Comparison of ENCODE assay signal across 18 cellular contexts in the genomic region with DNA sequence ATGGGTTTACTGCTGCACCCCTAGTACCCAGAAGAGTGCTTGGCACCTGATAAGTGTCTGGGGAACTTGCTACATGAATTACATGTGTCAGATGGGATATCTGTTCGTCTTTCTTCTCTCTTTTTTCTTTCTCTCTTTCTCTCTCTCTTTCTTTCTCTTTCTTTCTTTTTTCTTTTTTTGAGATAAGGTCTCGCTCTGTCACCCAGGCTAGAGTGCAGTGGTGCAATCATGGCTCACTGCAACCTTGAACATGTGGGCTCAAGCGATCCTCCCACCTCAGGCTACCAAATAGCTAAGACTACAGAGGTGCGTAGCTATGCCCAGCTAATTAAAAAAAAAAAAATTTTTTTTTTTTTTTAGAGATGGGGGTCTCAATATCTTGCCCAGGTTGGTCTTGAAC. TPM values are rescaled to one million over a fixed set of nuclear protein-coding genes. Genes with fewer than 3 reads are reported as not detected.
DNase-seq lines count a peak whose midpoint lies in the region; ATAC-seq and TF ChIP-seq lines count a peak whose summit lies in the region.
"Had no signal": no experiment of that assay in that cellular context is flagged by ENCODE, and none has a peak within 500 bp of the region (broad histone marks: within the 10 kb centered on the region; RNA-seq: fewer than 3 reads in every experiment).

No MANE protein-coding gene starts in this region.

- H4K20me1 ChIP-seq in mammary epithelial cell (ENCODE audit: insufficient read depth, low read length) (no peaks in the 10 kb centered on the region), neural progenitor cell (ENCODE audit: low read depth) (peaks cover 61% of the 10 kb centered on the region)

- H3K4me3 Mint-ChIP-seq in MCF 10A (ENCODE audit: unreplicated experiment) (no peak overlapping the region), neural progenitor cell (peak overlapping the region; percentile 52), T-cell (no peak overlapping the region)
- H3K4me3 Mint-ChIP-seq: CD4-positive, CD25-positive, alpha-beta regulatory T cell; IgD-negative memory B cell had no signal

- dilution Hi-C loops in mammary epithelial cell (cut with HindIII; ENCODE audit: low sequenced_read_pairs) = loop anchor here (5.0 kb wide), 1 partner anchor 186 kb away; no protein-coding TSS in a partner anchor

- H3K9me3 Mint-ChIP-seq in MCF 10A (ENCODE audit: unreplicated experiment) (no peaks in the 10 kb centered on the region), neural progenitor cell (no peaks in the 10 kb centered on the region), T-cell (no peaks in the 10 kb centered on the region)
- H3K9me3 Mint-ChIP-seq: IgD-negative memory B cell had no signal

- no peak for ATAC-seq in T-cell (replicated peaks in 1 of 4)
- ATAC-seq in GM21447 (IDR thresholded peaks at IDR 0.05; ENCODE audit: unreplicated experiment) = no peak
- no peak for ATAC-seq in left lobe of liver
- ATAC-seq: GM12878, HCT116 had no signal

- H3K4me2 ChIP-seq in mammary epithelial cell (ENCODE audit: insufficient read depth, low read depth, low read length) = no peak overlapping the region
- no peak overlapping the region for H3K4me2 ChIP-seq in neural progenitor cell

- BruUV-seq in mammary epithelial cell (replicated peaks; lab: Mats Ljungman, UMichigan) (no TSS peak), MCF 10A (replicated peaks; lab: Mats Ljungman, UMichigan) (no TSS peak)

- H3K27ac Mint-ChIP-seq in MCF 10A (ENCODE audit: low read depth, unreplicated experiment) = no peak overlapping the region
- H3K27ac Mint-ChIP-seq in neural progenitor cell = peak overlapping the region; percentile 60
- H3K27ac Mint-ChIP-seq in T-cell = no peak overlapping the region
- H3K27ac Mint-ChIP-seq: CD4-positive, CD25-positive, alpha-beta regulatory T cell; IgD-negative memory B cell had no signal

- H2AFZ ChIP-seq in mammary epithelial cell (ENCODE audit: low read depth, low read length) (peak overlapping the region; percentile 65), neural progenitor cell (replicated peaks) (no peak overlapping the region)
- H2AFZ ChIP-seq: GM23248 had no signal

- CTCF ChIA-PET in mammary epithelial cell (lab: Charles Lee; ENCODE audit: low non-redundant PET) = no interaction called here
- CTCF ChIA-PET in MCF 10A (lab: Yijun Ruan, JAX) = no interaction called here
- CTCF ChIA-PET in T-cell (lab: Charles Lee) = no interaction called here

- H3K9me3 ChIP-seq in mammary epithelial cell (replicated peaks; ENCODE audit: insufficient read depth, low read length) = no peaks in the 10 kb centered on the region
- no peaks in the 10 kb centered on the region for H3K9me3 ChIP-seq in neural progenitor cell (ENCODE audit: low read depth)
- H3K9me3 ChIP-seq: BLaER1 treated with 17β-estradiol and CSF1 and Interleukin-3, amounts not matched to agents 10 nM and 100 nM had no signal

- intact Hi-C loops in mammary epithelial cell (cut with micrococcal nuclease) (no loop called here), MCF 10A (cut with micrococcal nuclease) (no loop called here)

- H3K4me3 ChIP-seq in mammary epithelial cell (replicated peaks in 1 of 3; ENCODE audit: insufficient read depth in 1 of 3, low read depth in 2 of 3, low read length in 3 of 3) (no peak overlapping the region), neural progenitor cell (no peak overlapping the region)
- H3K4me3 ChIP-seq: BLaER1 treated with 17β-estradiol and CSF1 and Interleukin-3, amounts not matched to agents 10 nM and 100 nM; GM12878; GM23248 had no signal

- POLR2A ChIA-PET in MCF 10A (lab: Yijun Ruan, JAX) (interaction anchor here (1.0 to 1.3 kb wide), 2 partner anchors 14 to 37 kb away, joined by 5 read pairs; a partner anchor contains a TSS), T-cell (lab: Charles Lee) (no interaction called here)

- H3K9ac ChIP-seq in mammary epithelial cell (ENCODE audit: insufficient read depth, low read length) = no peak overlapping the region
- no peak overlapping the region for H3K9ac ChIP-seq in neural progenitor cell
- H3K9ac ChIP-seq: GM23248 had no signal

- peaks cover 12% of the 10 kb centered on the region for H3K27me3 Mint-ChIP-seq in MCF 10A (ENCODE audit: insufficient read depth, unreplicated experiment)
- H3K27me3 Mint-ChIP-seq in neural progenitor cell (ENCODE audit: insufficient read depth, low read depth) = no peaks in the 10 kb centered on the region
- peaks cover 6 to 28% of the 10 kb centered on the region in 2 donors for H3K27me3 Mint-ChIP-seq in T-cell

- H3K36me3 ChIP-seq in mammary epithelial cell (ENCODE audit: insufficient read depth, low read length) (no peaks in the 10 kb centered on the region), neural progenitor cell (no peaks in the 10 kb centered on the region)
- H3K36me3 ChIP-seq: BLaER1 treated with 17β-estradiol and CSF1 and Interleukin-3, amounts not matched to agents 10 nM and 100 nM had no signal

- H3K27ac ChIP-seq in mammary epithelial cell (ENCODE audit: insufficient read depth, low read depth, low read length) (no peak overlapping the region), caudate nucleus (ENCODE audit: low read depth, low read length) (peak overlapping the region; percentile 99), neural progenitor cell (no peak overlapping the region)
- H3K27ac ChIP-seq: GM23248 had no signal

- in situ Hi-C loops in mammary epithelial cell (cut with MboI; ENCODE audit: low sequenced_read_pairs in 2 of 2) = no loop called here

- H3K27me3 ChIP-seq in mammary epithelial cell (ENCODE audit: insufficient read depth, low read length) (no peaks in the 10 kb centered on the region), neural progenitor cell (peaks cover 11% of the 10 kb centered on the region)

- 55% methylated on average over 2 of the region's 4 CpGs for WGBS in mammary epithelial cell (ENCODE audit: low coverage, missing lambda C conversion rate)

- TF ChIP-seq CTCF in mammary epithelial cell (conservative IDR thresholded peaks at IDR 0.05 in 1 of 2, IDR thresholded peaks at IDR 0.05 in 1 of 2; ENCODE audit: extremely low read depth in 1 of 2, insufficient read depth in 1 of 2, low read depth in 1 of 2, low read length in 2 of 2) (no peak), MCF 10A (IDR thresholded peaks at IDR 0.05; ENCODE audit: unreplicated experiment) (no peak), neural progenitor cell (IDR thresholded peaks at IDR 0.05) (no peak)

- DNase-seq in mammary epithelial cell (no peak), MCF 10A (ENCODE audit: unreplicated experiment) (no peak), caudate nucleus (lab: John Stamatoyannopoulos, UW) (no peak), neural progenitor cell (ENCODE audit: low spot score) (no peak), T-cell (no peak), left lobe of liver (ENCODE audit: low spot score) (no peak)
- DNase-seq: ACHN; Calu3; CD4-positive, CD25-positive, alpha-beta regulatory T cell; DMS 273 treated with DMSO at 0.1 percent for 48 hours; GM23248 had no signal

- H3F3A ChIP-seq in neural progenitor cell (ENCODE audit: low read depth) = peaks cover 18% of the 10 kb centered on the region

- H3K4me1 ChIP-seq in mammary epithelial cell (ENCODE audit: insufficient read depth, low read length) = peaks cover 24% of the 10 kb centered on the region
- peaks cover 20% of the 10 kb centered on the region for H3K4me1 ChIP-seq in neural progenitor cell

- H3K79me2 ChIP-seq in mammary epithelial cell (ENCODE audit: insufficient read depth, low read length) (no peaks in the 10 kb centered on the region), neural progenitor cell (ENCODE audit: low read depth) (peaks cover 14% of the 10 kb centered on the region)

- H3K36me3 Mint-ChIP-seq in MCF 10A (ENCODE audit: insufficient read depth, unreplicated experiment) (no peaks in the 10 kb centered on the region), neural progenitor cell (peaks cover 16% of the 10 kb centered on the region), T-cell (no peaks in the 10 kb centered on the region)
- H3K36me3 Mint-ChIP-seq: CD4-positive, CD25-positive, alpha-beta regulatory T cell; IgD-negative memory B cell had no signal

- peaks cover 5% of the 10 kb centered on the region for H3K4me1 Mint-ChIP-seq in MCF 10A (ENCODE audit: insufficient read depth, unreplicated experiment)
- peaks cover 43% of the 10 kb centered on the region for H3K4me1 Mint-ChIP-seq in neural progenitor cell
- peaks cover 0 to under 1% (median under 1%) of the 10 kb centered on the region in 3 donors for H3K4me1 Mint-ChIP-seq in T-cell

RNA-seq across cellular contexts. Expression of a gene that starts 6.1 kb away (rescaled TPM):
- total RNA-seq in mammary epithelial cell (10 to 100 TPM; 11.7 to 12.8 TPM), MCF 10A (2022) (3.2 and 3.8 TPM in 2 replicates), neural progenitor cell (ENCODE audit: low replicate concordance) (7.7 and 28.6 TPM in 2 replicates), T-cell (under 1 TPM; 0.16 to 0.61 (median 0.45) TPM), left lobe of liver (5.1 TPM)
- polyA plus RNA-seq in mammary epithelial cell = 4.5 TPM
- polyA minus RNA-seq in mammary epithelial cell = 1.9 TPM
- polyA plus RNA-seq: CD4-positive, CD25-positive, alpha-beta regulatory T cell; IgD-negative memory B cell had no signal

RNA-seq across cellular contexts. Expression of a gene that starts 14.1 kb away (rescaled TPM):
- total RNA-seq in mammary epithelial cell (10 to 100 TPM; 17.0 to 19.0 TPM), MCF 10A (2022) (18.6 and 23.3 TPM in 2 replicates), neural progenitor cell (ENCODE audit: low replicate concordance) (18.5 and 57.7 TPM in 2 replicates), T-cell (10 to 100 TPM; 28.9 to 35.2 (median 34.5) TPM), left lobe of liver (15.7 TPM)
- 12.9 TPM for polyA plus RNA-seq in mammary epithelial cell
- 1.9 TPM for polyA minus RNA-seq in mammary epithelial cell

RNA-seq across cellular contexts. Expression of a gene that starts 21.6 kb away (rescaled TPM):
- total RNA-seq in mammary epithelial cell (under 1 TPM in 1 of 2 donors, not detected in 1; 0.24 TPM), MCF 10A (2022) (0.28 and 0.88 TPM in 2 replicates), neural progenitor cell (ENCODE audit: low replicate concordance) (0.25 TPM in 1 of 2 replicates, not detected in the other), T-cell (1 to 10 TPM in 4 of 5 donors, under 1 TPM in 1; 0.55 to 1.6 (median 1.2) TPM), left lobe of liver (0.35 TPM)
- 0.03 TPM for polyA plus RNA-seq in mammary epithelial cell
- polyA minus RNA-seq in mammary epithelial cell = not detected
- total RNA-seq: A172, Daoy, GM23248 had no signal
- polyA plus RNA-seq: GM23248, IgD-negative memory B cell had no signal

RNA-seq across cellular contexts. Expression of a gene that starts 36.4 kb away (rescaled TPM):
- total RNA-seq in mammary epithelial cell (10 to 100 TPM; 10.8 to 79.9 TPM), MCF 10A (2022) (14.0 and 32.2 TPM in 2 replicates), neural progenitor cell (ENCODE audit: low replicate concordance) (12.9 and 36.5 TPM in 2 replicates), T-cell (1 to 10 TPM; 3.0 to 7.7 (median 4.2) TPM), left lobe of liver (3.4 TPM)
- 73.7 TPM for polyA plus RNA-seq in mammary epithelial cell
- 32.9 TPM for polyA minus RNA-seq in mammary epithelial cell

RNA-seq across cellular contexts. Expression of a gene that starts 37.1 kb away (rescaled TPM):
- total RNA-seq in mammary epithelial cell = 10 to 100 TPM; 10.3 to 15.5 TPM
- polyA plus RNA-seq in mammary epithelial cell = 15.9 TPM
- polyA minus RNA-seq in mammary epithelial cell = 4.8 TPM
- 13.2 and 18.4 TPM in 2 replicates for total RNA-seq in MCF 10A (2022)
- 6.8 and 9.0 TPM in 2 replicates for total RNA-seq in neural progenitor cell (ENCODE audit: low replicate concordance)
- total RNA-seq in T-cell = 10 to 100 TPM in 3 of 5 donors, 1 to 10 TPM in 2; 5.4 to 19.6 (median 16.9) TPM
- total RNA-seq in left lobe of liver = 7.7 TPM
